Comparison of ENCODE assay signal across 15 cellular contexts in genomic region chr5:125274938-125275759, GRCh38.
DNase-seq lines count a peak whose midpoint lies in the region; ATAC-seq, FAIRE-seq and TF ChIP-seq lines count a peak whose summit lies in the region.
"Had no signal": no experiment of that assay in that cellular context is flagged by ENCODE, and none has a peak within 500 bp of the region (broad histone marks: within the 10 kb centered on the region; RNA-seq: fewer than 3 reads in every experiment).

No MANE protein-coding gene starts in this region.

- no peaks in the 10 kb centered on the region for H3K79me2 ChIP-seq in fibroblast of lung (ENCODE audit: control insufficient read depth, insufficient read depth, low read length)

- intact Hi-C loops in CD4-positive, alpha-beta T cell (cut with DNase I, micrococcal nuclease) = no loop called here
- intact Hi-C loops in activated CD4-positive, alpha-beta T cell treated with anti-CD3 and anti-CD28 coated beads for 36 hours (cut with DNase I, micrococcal nuclease) = no loop called here

- FAIRE-seq in HTR-8/SVneo (lab: Jason Lieb, UNC) = no peak

- CTCF ChIA-PET in CD4-positive, alpha-beta T cell (lab: Charles Lee) = no interaction called here
- CTCF ChIA-PET in activated CD4-positive, alpha-beta T cell treated with anti-CD3 and anti-CD28 coated beads for 36 hours (lab: Charles Lee) = no interaction called here

- peaks cover 2% of the 10 kb centered on the region for H3K9me3 Mint-ChIP-seq in CD4-positive, alpha-beta T cell
- H3K9me3 Mint-ChIP-seq in activated CD4-positive, alpha-beta T cell treated with anti-CD3 and anti-CD28 coated beads for 36 hours (ENCODE audit: low read depth) = no peaks in the 10 kb centered on the region
- H3K9me3 Mint-ChIP-seq: H9 had no signal

- no peak overlapping the region for H3K27ac ChIP-seq in fibroblast of lung (ENCODE audit: insufficient read depth, low read length)
- no peak overlapping the region for H3K27ac ChIP-seq in CD4-positive, alpha-beta T cell (ENCODE audit: low read depth, low read length)
- H3K27ac ChIP-seq: upper lobe of right lung, VCaP had no signal

- TF ChIP-seq CTCF in fibroblast of lung (conservative IDR thresholded peaks at IDR 0.05 in 1 of 2, IDR thresholded peaks at IDR 0.05 in 1 of 2; ENCODE audit: low read depth in 1 of 2, low read length in 2 of 2) = no peak
- TF ChIP-seq CTCF in CD4-positive, alpha-beta T cell (IDR thresholded peaks at IDR 0.05) = no peak

- no peaks in the 10 kb centered on the region for H3K4me1 Mint-ChIP-seq in CD4-positive, alpha-beta T cell (ENCODE audit: low read depth)
- H3K4me1 Mint-ChIP-seq in activated CD4-positive, alpha-beta T cell treated with anti-CD3 and anti-CD28 coated beads for 36 hours = no peaks in the 10 kb centered on the region

- no peak overlapping the region for H3K27ac Mint-ChIP-seq in CD4-positive, alpha-beta T cell
- H3K27ac Mint-ChIP-seq in activated CD4-positive, alpha-beta T cell treated with anti-CD3 and anti-CD28 coated beads for 36 hours = no peak overlapping the region
- H3K27ac Mint-ChIP-seq: H9 had no signal

- no peak overlapping the region for H3K4me3 Mint-ChIP-seq in CD4-positive, alpha-beta T cell
- no peak overlapping the region for H3K4me3 Mint-ChIP-seq in activated CD4-positive, alpha-beta T cell treated with anti-CD3 and anti-CD28 coated beads for 36 hours
- H3K4me3 Mint-ChIP-seq: H9 had no signal

- no peak overlapping the region for H3K9ac ChIP-seq in fibroblast of lung (ENCODE audit: insufficient read depth, low read length)

- H3K36me3 Mint-ChIP-seq in CD4-positive, alpha-beta T cell (ENCODE audit: low read depth) = no peaks in the 10 kb centered on the region
- no peaks in the 10 kb centered on the region for H3K36me3 Mint-ChIP-seq in activated CD4-positive, alpha-beta T cell treated with anti-CD3 and anti-CD28 coated beads for 36 hours (ENCODE audit: low read depth)

- POLR2A ChIA-PET in CD4-positive, alpha-beta T cell (lab: Charles Lee) = no interaction called here
- POLR2A ChIA-PET in activated CD4-positive, alpha-beta T cell treated with anti-CD3 and anti-CD28 coated beads for 36 hours (lab: Charles Lee) = no interaction called here

- no peak for ATAC-seq in CD4-positive, alpha-beta T cell (ENCODE audit: poor library complexity)
- ATAC-seq in activated CD4-positive, alpha-beta T cell treated with anti-CD3 and anti-CD28 coated beads for 36 hours = no peak
- ATAC-seq: upper lobe of right lung had no signal

- H3K27me3 Mint-ChIP-seq in CD4-positive, alpha-beta T cell = no peaks in the 10 kb centered on the region
- H3K27me3 Mint-ChIP-seq in activated CD4-positive, alpha-beta T cell treated with anti-CD3 and anti-CD28 coated beads for 36 hours = no peaks in the 10 kb centered on the region

- no peak overlapping the region for H2AFZ ChIP-seq in fibroblast of lung (ENCODE audit: low read length)

- no peaks in the 10 kb centered on the region for H3K36me3 ChIP-seq in fibroblast of lung (ENCODE audit: control insufficient read depth, insufficient read depth, low read length)
- H3K36me3 ChIP-seq: upper lobe of right lung had no signal

- no peak overlapping the region for H3K4me3 ChIP-seq in fibroblast of lung (replicated peaks in 1 of 4; ENCODE audit: control extremely low read depth in 1 of 4, insufficient read depth in 1 of 4, low read depth in 3 of 4, low read length in 4 of 4)
- H3K4me3 ChIP-seq: upper lobe of right lung had no signal

- no peaks in the 10 kb centered on the region for H4K20me1 ChIP-seq in fibroblast of lung (ENCODE audit: control insufficient read depth, extremely low read depth, insufficient read depth, low read length)

- no peaks in the 10 kb centered on the region for H3K27me3 ChIP-seq in fibroblast of lung (ENCODE audit: control insufficient read depth, insufficient read depth, low read length)
- H3K27me3 ChIP-seq in CD4-positive, alpha-beta T cell (ENCODE audit: control insufficient read depth, insufficient read depth, low read length) = no peaks in the 10 kb centered on the region
- H3K27me3 ChIP-seq: upper lobe of right lung had no signal

- DNase-seq in NCI-H187 treated with DMSO at 0.1 percent for 48 hours (lab: John Stamatoyannopoulos, UW) (peak; percentile 50), NCI-H187 (lab: John Stamatoyannopoulos, UW) (no peak), NCI-H748 treated with DMSO at 0.1 percent for 48 hours (lab: John Stamatoyannopoulos, UW) (peak; percentile 85), fibroblast of lung (ENCODE audit: low read depth in 2 of 2) (peak; percentile 20 to 50), retina (peak; percentile 31), HTR-8/SVneo (ENCODE audit: insufficient read length, low spot score) (no peak)
- no peak for DNase-seq in CD4-positive, alpha-beta T cell
- no peak for DNase-seq in activated CD4-positive, alpha-beta T cell treated with anti-CD3 and anti-CD28 coated beads for 36 hours
- DNase-seq: activated T-cell treated with anti-CD3 and anti-CD28 coated beads, Interleukin-2, amount 50 U/mL, for 1 hour; anterior cingulate cortex; H9; NCI-H524 treated with DMSO at 0.1 percent for 48 hours; SIG-M5; upper lobe of right lung had no signal

- no peaks in the 10 kb centered on the region for H3K9me3 ChIP-seq in fibroblast of lung (ENCODE audit: control insufficient read depth, insufficient read depth, low read depth, low read length)
- no peaks in the 10 kb centered on the region for H3K9me3 ChIP-seq in CD4-positive, alpha-beta T cell (ENCODE audit: control insufficient read depth, low read length)
- H3K9me3 ChIP-seq: upper lobe of right lung had no signal

- no peak overlapping the region for H3K4me2 ChIP-seq in fibroblast of lung (ENCODE audit: extremely low read depth, insufficient read depth, low read length)

- no peaks in the 10 kb centered on the region for H3K4me1 ChIP-seq in fibroblast of lung (ENCODE audit: control insufficient read depth, extremely low read depth, insufficient read depth, low read length)
- H3K4me1 ChIP-seq: upper lobe of right lung had no signal

Comparison
In these comparisons a context has a peak if more than half of its experiments do, and no peak if none do; other contexts are left out.
1. DNase-seq: peak in NCI-H187 treated with DMSO at 0.1 percent for 48 hours (single experiment), NCI-H748 treated with DMSO at 0.1 percent for 48 hours (single experiment), fibroblast of lung (2 of 2) and retina (single experiment); none in NCI-H187 (0 of 2), CD4-positive, alpha-beta T cell (0 of 10), HTR-8/SVneo (single experiment) and activated CD4-positive, alpha-beta T cell treated with anti-CD3 and anti-CD28 coated beads for 36 hours (single experiment).